In genomic region chr11:1397862-1398505, GRCh38 we compare ENCODE assay signal across 25 cellular contexts. TPM values are rescaled to one million over a fixed set of nuclear protein-coding genes. Genes with fewer than 3 reads are reported as not detected.
A peak's percentile ranks its signal among the peaks of the same experiment; 100 is the strongest.
DNase-seq lines count a peak whose midpoint lies in the region; ATAC-seq, FAIRE-seq and TF ChIP-seq lines count a peak whose summit lies in the region.
"Had no signal": no experiment of that assay in that cellular context is flagged by ENCODE, and none has a peak within 500 bp of the region (broad histone marks: within the 10 kb centered on the region; RNA-seq: fewer than 3 reads in every experiment).

No MANE protein-coding gene starts in this region.

- FAIRE-seq in RCC 7860 (lab: Jason Lieb, UNC) = no peak
- FAIRE-seq: GM12878 had no signal

- no peak for ATAC-seq in Right ventricle myocardium inferior
- ATAC-seq in effector memory CD8-positive, alpha-beta T cell (replicated peaks) = no peak
- ATAC-seq: CD8-positive, alpha-beta T cell; GM12878; HCT116 had no signal

- no peak overlapping the region for H3K27ac Mint-ChIP-seq in effector memory CD8-positive, alpha-beta T cell
- H3K27ac Mint-ChIP-seq: B cell; CD8-positive, alpha-beta T cell had no signal

- H3K4me3 ChIP-seq in left ventricle myocardium inferior (no peak overlapping the region), dorsolateral prefrontal cortex (peak overlapping the region in 39 of 59 donors; percentile 8 to 60 (median 44)), neuronal stem cell (ENCODE audit: low read length in 2 of 2) (no peak overlapping the region), tibial nerve (no peak overlapping the region)
- H3K4me3 ChIP-seq: GM12878 had no signal

- no peak overlapping the region for H3K4me2 ChIP-seq in neuronal stem cell (ENCODE audit: insufficient read depth, low read length, poor library complexity, severe bottlenecking)

- no peak overlapping the region for H4K91ac ChIP-seq in neuronal stem cell (ENCODE audit: low read depth, low read length, poor library complexity)

- no peak overlapping the region for H3K9ac ChIP-seq in neuronal stem cell (ENCODE audit: low read depth, low read length, poor library complexity)

- H3K4me1 Mint-ChIP-seq in effector memory CD8-positive, alpha-beta T cell (ENCODE audit: low read depth in 2 of 2) = peaks cover 0 to 2% of the 10 kb centered on the region in 2 donors
- H3K4me1 Mint-ChIP-seq: B cell had no signal

- H3K27ac ChIP-seq in left ventricle myocardium inferior (replicated peaks) = no peak overlapping the region
- peak overlapping the region in 58 of 59 donors; percentile 85 to 100 (median 98) for H3K27ac ChIP-seq in dorsolateral prefrontal cortex
- H3K27ac ChIP-seq in neuronal stem cell (replicated peaks; ENCODE audit: low read length) = no peak overlapping the region
- H3K27ac ChIP-seq in tibial nerve = peak overlapping the region; percentile 79 to 93 (median 86)
- H3K27ac ChIP-seq: 22Rv1, C4-2B, RWPE1 had no signal

- H3K23ac ChIP-seq in neuronal stem cell (ENCODE audit: low read depth, low read length, poor library complexity) = peak overlapping the region; percentile 55

- peaks cover 14 to 26% of the 10 kb centered on the region in 2 donors for H3K27me3 Mint-ChIP-seq in effector memory CD8-positive, alpha-beta T cell

- no peak overlapping the region for H3K18ac ChIP-seq in neuronal stem cell (ENCODE audit: low read length)

- no peaks in the 10 kb centered on the region for H3K36me3 Mint-ChIP-seq in effector memory CD8-positive, alpha-beta T cell (ENCODE audit: insufficient read depth)
- H3K36me3 Mint-ChIP-seq: CD8-positive, alpha-beta T cell had no signal

- H3K27me3 ChIP-seq in left ventricle myocardium inferior (ENCODE audit: low read depth) (peaks cover 85% of the 10 kb centered on the region), dorsolateral prefrontal cortex (no peaks in the 10 kb centered on the region), neuronal stem cell (ENCODE audit: control insufficient read depth in 3 of 3, insufficient read depth in 3 of 3, low read depth in 1 of 3, low read length in 3 of 3) (no peaks in the 10 kb centered on the region), tibial nerve (peaks cover 0 to 43% of the 10 kb centered on the region in 2 donors)

- H3K36me3 ChIP-seq in left ventricle myocardium inferior (no peaks in the 10 kb centered on the region), neuronal stem cell (replicated peaks in 1 of 2; ENCODE audit: control insufficient read depth in 2 of 2, insufficient read depth in 2 of 2, low read length in 2 of 2) (peaks cover 0 to 1% of the 10 kb centered on the region in 2 donors), tibial nerve (no peaks in the 10 kb centered on the region)

- H3K9me3 Mint-ChIP-seq in effector memory CD8-positive, alpha-beta T cell = no peaks in the 10 kb centered on the region
- H3K9me3 Mint-ChIP-seq: CD8-positive, alpha-beta T cell had no signal

- TF ChIP-seq CTCF in left ventricle myocardium inferior (IDR thresholded peaks at IDR 0.05; ENCODE audit: borderline replicate concordance) = no peak
- TF ChIP-seq CTCF in dorsolateral prefrontal cortex (IDR thresholded peaks at IDR 0.05 in 54 of 56, conservative IDR thresholded peaks at IDR 0.05 in 2 of 56; ENCODE audit: low read depth in 1 of 56, partially characterized antibody in 56 of 56) = no peak
- TF ChIP-seq CTCF in tibial nerve (IDR thresholded peaks at IDR 0.05) = no peak

- peak overlapping the region; percentile 22 for H2BK12ac ChIP-seq in neuronal stem cell (ENCODE audit: low read length)

- peaks cover 63% of the 10 kb centered on the region for H3K79me1 ChIP-seq in neuronal stem cell (ENCODE audit: low read depth, low read length)

- no peak overlapping the region for H3K4ac ChIP-seq in neuronal stem cell (ENCODE audit: low read length)

- TF ChIP-seq POLR2A in tibial nerve (IDR thresholded peaks at IDR 0.05) = no peak

- H4K8ac ChIP-seq in neuronal stem cell (ENCODE audit: low read depth, low read length) = no peak overlapping the region

- intact Hi-C loops in Right ventricle myocardium inferior (cut with DNase I) = no loop called here
- intact Hi-C loops in left ventricle myocardium inferior (cut with micrococcal nuclease) = no loop called here
- intact Hi-C loops in dorsolateral prefrontal cortex (cut with DNase I) = loop anchor here (5.0 to 10.0 kb wide), 3 partner anchors 49 to 119 kb away; no protein-coding TSS in a partner anchor

- no peak overlapping the region for H2BK15ac ChIP-seq in neuronal stem cell (ENCODE audit: low read length)

- DNase-seq in Right ventricle myocardium inferior (ENCODE audit: missing footprints) (peak; percentile 56), left ventricle myocardium inferior (no peak), dorsolateral prefrontal cortex (peak in 2 of 10 donors; percentile 48 to 64), neuronal stem cell (ENCODE audit: low spot score) (no peak), tibial nerve (ENCODE audit: low spot score in 2 of 2) (no peak), RCC 7860 (ENCODE audit: low spot score) (no peak)
- no peak for DNase-seq in effector memory CD8-positive, alpha-beta T cell
- DNase-seq: Caco-2; CD8-positive, alpha-beta T cell; DMS79; EL; GDM1; NCI-H1048; NCI-H1417; NCI-H1694; NCI-H2029 treated with DMSO at 0.1 percent for 48 hours; NCI-H2227 treated with DMSO at 0.1 percent for 48 hours; NCI-H526 treated with DMSO at 0.1 percent for 48 hours; SIG-M5 had no signal

- no peak overlapping the region for H2AK5ac ChIP-seq in neuronal stem cell (ENCODE audit: low read depth, low read length)

- H2AFZ ChIP-seq in neuronal stem cell (ENCODE audit: low read length) = no peak overlapping the region

- WGBS in neuronal stem cell (ENCODE audit: extremely low coverage in 2 of 2, insufficient read length in 2 of 2, insufficient replicate concordance in 1 of 2), 2 donors = no CpG with 5 or more reads among the region's 22 CpGs
- WGBS in tibial nerve, 2 donors = 44 to 46% methylated on average over 13 to 18 of the region's 22 CpGs

- no peak overlapping the region for H2BK5ac ChIP-seq in neuronal stem cell (ENCODE audit: low read length)

- H3K9me3 ChIP-seq in left ventricle myocardium inferior (replicated peaks) (no peaks in the 10 kb centered on the region), neuronal stem cell (replicated peaks in 1 of 2; ENCODE audit: control insufficient read depth in 2 of 2, insufficient read depth in 1 of 2, low read depth in 1 of 2, low read length in 2 of 2) (peaks cover 1% of the 10 kb centered on the region in 2 donors), tibial nerve (no peaks in the 10 kb centered on the region)
- H3K9me3 ChIP-seq: Caco-2 had no signal

- no peak overlapping the region for H2BK120ac ChIP-seq in neuronal stem cell (ENCODE audit: low read depth, low read length)

- H3K4me1 ChIP-seq in left ventricle myocardium inferior (peaks cover 2% of the 10 kb centered on the region), neuronal stem cell (ENCODE audit: control insufficient read depth in 2 of 2, insufficient read depth in 1 of 2, low read depth in 1 of 2, low read length in 2 of 2) (peaks cover 1 to 3% of the 10 kb centered on the region in 2 donors), tibial nerve (peaks cover 0 to 54% (median 11%) of the 10 kb centered on the region in 4 donors)
- H3K4me1 ChIP-seq: Caco-2 had no signal

- peak in 1 of 2 donors; percentile 73 for TF ChIP-seq EP300 in tibial nerve (IDR thresholded peaks at IDR 0.05)

- no peak overlapping the region for H3K4me3 Mint-ChIP-seq in effector memory CD8-positive, alpha-beta T cell
- H3K4me3 Mint-ChIP-seq: B cell; CD8-positive, alpha-beta T cell had no signal

- H3K14ac ChIP-seq in neuronal stem cell (ENCODE audit: low read length) = no peak overlapping the region

RNA-seq across cellular contexts. Expression of gene BRSK2, which starts 8.2 kb away (rescaled TPM):
- total RNA-seq in Right ventricle myocardium inferior = 1.4 TPM
- total RNA-seq in left ventricle myocardium inferior = 0.52 TPM
- total RNA-seq in dorsolateral prefrontal cortex = 100 to 1,000 TPM in 115 of 120 experiments, 10 to 100 TPM in 5; 82.1 to 191 (median 130) TPM
- polyA plus RNA-seq in neuronal stem cell (2013, experiment 1 of 2) = 24.4 TPM
- 23.0 TPM for polyA plus RNA-seq in neuronal stem cell (2013, experiment 2 of 2)
- total RNA-seq in tibial nerve = 1 to 10 TPM; 2.4 to 7.8 (median 4.6) TPM
- polyA plus RNA-seq: GM12878 had no signal

Comparison
In these comparisons a context has a peak if more than half of its experiments do, and no peak if none do; other contexts are left out.
1. H3K27ac ChIP-seq: peak in dorsolateral prefrontal cortex (58 of 59) and tibial nerve (4 of 4); none in left ventricle myocardium inferior (single experiment) and neuronal stem cell (single experiment).
2. H3K4me3 ChIP-seq: peak in dorsolateral prefrontal cortex (39 of 59); none in left ventricle myocardium inferior (single experiment), neuronal stem cell (0 of 2) and tibial nerve (0 of 4).
3. RNA of gene BRSK2, which starts 8.2 kb away (total RNA-seq): 82.1 to 191 TPM in dorsolateral prefrontal cortex; 2.4 to 7.8 TPM in tibial nerve, 1.4 TPM in Right ventricle myocardium inferior (single experiment) and 0.52 TPM in left ventricle myocardium inferior (single experiment); every median in the first group is over 4 times any median in the second.
4. intact Hi-C loops: an anchor here in dorsolateral prefrontal cortex (5.0 to 10.0 kb wide); none called in Right ventricle myocardium inferior and left ventricle myocardium inferior.